In genomic region chr7:136234040-136234439, GRCh38 we compare ENCODE assay signal across 17 cellular contexts.
"Had no signal": no experiment of that assay in that cellular context is flagged by ENCODE, and none has a peak within 500 bp of the region (broad histone marks: within the 10 kb centered on the region; RNA-seq: fewer than 3 reads in every experiment).

No MANE protein-coding gene starts in this region.

- FAIRE-seq: colon, endothelial cell of umbilical vein, islet of Langerhans had no signal

- H3K36me3 ChIP-seq: heart left ventricle, neutrophil, sigmoid colon had no signal

- H3K27me3 Mint-ChIP-seq: dendritic cell treated with granulocyte-macrophage colony-stimulating factor and Interleukin-4, amounts not matched to agents 40 ng/mL and 50 ng/mL, for 4 days; naive thymus-derived CD4-positive, alpha-beta T cell had no signal

- H3K27me3 ChIP-seq: heart left ventricle, neutrophil, sigmoid colon had no signal

- H3K27ac ChIP-seq: heart left ventricle, neutrophil, psoas muscle, sigmoid colon, skin epidermis had no signal

- H3K4me3 Mint-ChIP-seq: dendritic cell treated with granulocyte-macrophage colony-stimulating factor and Interleukin-4, amounts not matched to agents 40 ng/mL and 50 ng/mL, for 4 days; endodermal cell; naive thymus-derived CD4-positive, alpha-beta T cell had no signal

- H3K27ac Mint-ChIP-seq: dendritic cell treated with granulocyte-macrophage colony-stimulating factor and Interleukin-4, amounts not matched to agents 40 ng/mL and 50 ng/mL, for 4 days; endodermal cell; naive thymus-derived CD4-positive, alpha-beta T cell had no signal

- ATAC-seq: heart left ventricle; naive thymus-derived CD4-positive, alpha-beta T cell; psoas muscle had no signal

- DNase-seq: endodermal cell; erythroblast; foreskin melanocyte; heart left ventricle; hippocampal formation; kidney glomerular epithelial cell; naive thymus-derived CD4-positive, alpha-beta T cell; psoas muscle; sigmoid colon; stimulated activated naive CD4-positive, alpha-beta T cell treated with Interleukin-2 at 50 U/mL for 16 hours; trophoblast cell had no signal

- H3K4me1 ChIP-seq: heart left ventricle, psoas muscle, sigmoid colon had no signal

- H3K9me3 ChIP-seq: neutrophil, psoas muscle had no signal

- H3K4me1 Mint-ChIP-seq: naive thymus-derived CD4-positive, alpha-beta T cell had no signal

- H3K4me3 ChIP-seq: heart left ventricle, psoas muscle, sigmoid colon, skin epidermis had no signal
